Comparison of ENCODE assay signal across 8 cellular contexts in genomic region chr6:30101423-30101938, GRCh38. TPM values are rescaled to one million over a fixed set of nuclear protein-coding genes. Genes with fewer than 3 reads are reported as not detected.
DNase-seq lines count a peak whose midpoint lies in the region; ATAC-seq and TF ChIP-seq lines count a peak whose summit lies in the region.

No MANE protein-coding gene starts in this region.

- H3K36me3 ChIP-seq in GM06990 (ENCODE audit: control insufficient read depth, insufficient read depth, low read length) (no peaks in the 10 kb centered on the region), SJCRH30 (no peaks in the 10 kb centered on the region)

- peaks cover 35% of the 10 kb centered on the region for H3K4me1 Mint-ChIP-seq in nephron

- TF ChIP-seq CTCF in GM06990 (IDR thresholded peaks at IDR 0.05; ENCODE audit: insufficient read depth, low read length, poor library complexity, severe bottlenecking) (no peak), nephron (IDR thresholded peaks at IDR 0.05; ENCODE audit: unreplicated experiment in 3 of 3) (no peak)

- ATAC-seq in HG03565 (IDR thresholded peaks at IDR 0.05; ENCODE audit: unreplicated experiment) = no peak
- no peak for ATAC-seq in GM19397 (IDR thresholded peaks at IDR 0.05; ENCODE audit: unreplicated experiment)

- H3K9me3 ChIP-seq in SJCRH30 (replicated peaks) = no peaks in the 10 kb centered on the region

- DNase-seq in GM06990 (ENCODE audit: extremely low read depth, insufficient read length) (no peak), SJCRH30 (peak; percentile 27 to 44), epithelial cell of prostate (ENCODE audit: low read depth, low spot score) (no peak), SHP77 treated with DMSO at 0.1 percent for 48 hours (lab: John Stamatoyannopoulos, UW) (no peak)
- no peak for DNase-seq in activated CD4-positive, CD25-positive, alpha-beta regulatory T cell treated with anti-CD3 and anti-CD28 coated beads, Interleukin-2, amount 50 U/mL, for 72 hours

- peaks cover 15% of the 10 kb centered on the region; the same call in 1 of the 2 replicates for H3K4me1 ChIP-seq in SJCRH30

- H3K9me3 Mint-ChIP-seq in nephron = no peaks in the 10 kb centered on the region

- H3K27ac ChIP-seq in SJCRH30 = peak overlapping the region; percentile 29
- H3K27ac ChIP-seq in epithelial cell of prostate = peak overlapping the region; percentile 61

- H3K36me3 Mint-ChIP-seq in nephron (ENCODE audit: low read depth) = no peaks in the 10 kb centered on the region

- no peak overlapping the region for H3K27ac Mint-ChIP-seq in nephron

- H3K27me3 Mint-ChIP-seq in nephron (ENCODE audit: low read depth) = peaks cover 91% of the 10 kb centered on the region

- peak overlapping the region; percentile 76 to 82 (median 81) for H3K4me3 Mint-ChIP-seq in nephron

- H3K4me3 ChIP-seq in GM06990 (replicated peaks; ENCODE audit: low read depth, low read length) = peak overlapping the region; percentile 45
- peak overlapping the region; percentile 54 for H3K4me3 ChIP-seq in SJCRH30

- H3K27me3 ChIP-seq in GM06990 (replicated peaks; ENCODE audit: control insufficient read depth, insufficient read depth, low read length) = peaks cover 10% of the 10 kb centered on the region
- H3K27me3 ChIP-seq in SJCRH30 = no peaks in the 10 kb centered on the region

RNA-seq across cellular contexts. Expression of gene TRIM31, which starts 11.4 kb away (rescaled TPM):
- total RNA-seq in SJCRH30 (2014; rRNA removed; shearing (Covaris generic)) = 0.10 TPM in 1 of 2 replicates, not detected in the other

RNA-seq across cellular contexts. Expression of gene RNF39, which starts 25.9 kb away (rescaled TPM):
- total RNA-seq in SJCRH30 (2014; rRNA removed; shearing (Covaris generic)) = not detected in 2 replicates

RNA-seq across cellular contexts. Expression of gene TRIM40, which starts 34.5 kb away (rescaled TPM):
- total RNA-seq in SJCRH30 (2014; rRNA removed; shearing (Covaris generic)) = not detected in 2 replicates

RNA-seq across cellular contexts. Expression of gene PPP1R11, which starts 34.5 kb away (rescaled TPM):
- 43.5 and 43.9 TPM in 2 replicates for total RNA-seq in SJCRH30 (2014; rRNA removed; shearing (Covaris generic))

RNA-seq across cellular contexts. Expression of gene POLR1H, which starts 40.4 kb away (rescaled TPM):
- total RNA-seq in SJCRH30 (2014; rRNA removed; shearing (Covaris generic)) = 31.0 and 40.6 TPM in 2 replicates

Comparison
In these comparisons a context has a peak if more than half of its experiments do, and no peak if none do; other contexts are left out.
1. DNase-seq: peak in SJCRH30 (2 of 2); none in GM06990 (single experiment), epithelial cell of prostate (single experiment), activated CD4-positive, CD25-positive, alpha-beta regulatory T cell treated with anti-CD3 and anti-CD28 coated beads, Interleukin-2, amount 50 U/mL, for 72 hours (single experiment) and SHP77 treated with DMSO at 0.1 percent for 48 hours (single experiment).